In genomic region chr15:33032053-33032452, GRCh38 we compare ENCODE assay signal across 18 cellular contexts.
A peak's percentile ranks its signal among the peaks of the same experiment; 100 is the strongest.
DNase-seq lines count a peak whose midpoint lies in the region; ATAC-seq, FAIRE-seq and TF ChIP-seq lines count a peak whose summit lies in the region.
"Had no signal": no experiment of that assay in that cellular context is flagged by ENCODE, and none has a peak within 500 bp of the region (broad histone marks: within the 10 kb centered on the region; RNA-seq: fewer than 3 reads in every experiment).

No MANE protein-coding gene starts in this region.

- H3K79me1 ChIP-seq in IMR-90 (ENCODE audit: low read depth in 1 of 2, low read length in 2 of 2), result peaks cover 23 to 67% of the 10 kb centered on the region in 2 experiments

- no peak overlapping the region for H3K27ac Mint-ChIP-seq in astrocyte (ENCODE audit: unreplicated experiment)
- no peak overlapping the region for H3K27ac Mint-ChIP-seq in natural killer cell treated with Interleukin-12 subunit alpha and Interleukin-12 subunit beta and Interleukin-15 and Interleukin-18, amount 100 ng/mL, for 72 hours
- H3K27ac Mint-ChIP-seq: CD8-positive, alpha-beta T cell had no signal

- no peak overlapping the region for H2BK5ac ChIP-seq in IMR-90 (ENCODE audit: low read depth, low read length, poor library complexity, severe bottlenecking)

- no peak overlapping the region for H2AK5ac ChIP-seq in IMR-90 (ENCODE audit: low read depth, low read length)

- no peaks in the 10 kb centered on the region for H3K27me3 ChIP-seq in ACC112 (ENCODE audit: insufficient read depth, low read length)
- no peaks in the 10 kb centered on the region for H3K27me3 ChIP-seq in IMR-90 (ENCODE audit: control insufficient read depth, insufficient read depth, low read length)
- H3K27me3 ChIP-seq in astrocyte (ENCODE audit: insufficient read depth, low read length), result no peaks in the 10 kb centered on the region
- H3K27me3 ChIP-seq: BLaER1, Peyer's patch had no signal

- no peak overlapping the region for H2BK15ac ChIP-seq in IMR-90 (ENCODE audit: low read depth, low read length)

- H2BK120ac ChIP-seq in IMR-90 (ENCODE audit: low read depth, low read length), result no peak overlapping the region

- H3K4me1 ChIP-seq in ACC112 (ENCODE audit: control insufficient read depth, insufficient read depth, low read length, unreplicated experiment) (peaks cover 17% of the 10 kb centered on the region), IMR-90 (ENCODE audit: control insufficient read depth, insufficient read depth, low read length) (peaks cover 12% of the 10 kb centered on the region), astrocyte (ENCODE audit: insufficient read depth, low read length) (peaks cover 8% of the 10 kb centered on the region)
- H3K4me1 ChIP-seq: BLaER1 had no signal

- no peak overlapping the region for H3K23ac ChIP-seq in IMR-90 (ENCODE audit: low read depth, low read length)

- H4K20me1 ChIP-seq in IMR-90 (ENCODE audit: insufficient read depth, low read length), result peaks cover 61% of the 10 kb centered on the region; the same call in 1 of the 2 replicates
- H4K20me1 ChIP-seq in astrocyte (ENCODE audit: insufficient read depth, low read length), result no peaks in the 10 kb centered on the region
- H4K20me1 ChIP-seq: BLaER1 had no signal

- CTCF ChIA-PET in IMR-90 (lab: Yijun Ruan, JAX), result no interaction called here

- peaks cover 2% of the 10 kb centered on the region for H3K36me3 Mint-ChIP-seq in astrocyte (ENCODE audit: low read depth, unreplicated experiment)
- no peaks in the 10 kb centered on the region for H3K36me3 Mint-ChIP-seq in natural killer cell treated with Interleukin-12 subunit alpha and Interleukin-12 subunit beta and Interleukin-15 and Interleukin-18, amount 100 ng/mL, for 72 hours
- H3K36me3 Mint-ChIP-seq: CD8-positive, alpha-beta T cell had no signal

- TF ChIP-seq CTCF in IMR-90 (conservative IDR thresholded peaks at IDR 0.05; ENCODE audit: low read depth, low read length), result no peak
- no peak for TF ChIP-seq CTCF in astrocyte (IDR thresholded peaks at IDR 0.05; ENCODE audit: insufficient read depth, low read depth, low read length)

- H3K9me1 ChIP-seq in IMR-90 (ENCODE audit: insufficient read depth, low read length), result peaks cover 11% of the 10 kb centered on the region; the same call in 1 of the 2 replicates

- dilution Hi-C loops in IMR-90 (cut with HindIII; ENCODE audit: low sequenced_read_pairs, unreplicated experiment), result no loop called here

- H3K79me2 ChIP-seq in ACC112 (ENCODE audit: control insufficient read depth, insufficient read depth, low read length, unreplicated experiment), result no peaks in the 10 kb centered on the region
- no peaks in the 10 kb centered on the region for H3K79me2 ChIP-seq in astrocyte (ENCODE audit: insufficient read depth, low read length)

- no TSS peak for BruUV-seq in IMR-90 (replicated peaks; lab: Mats Ljungman, UMichigan)

- peaks cover 17% of the 10 kb centered on the region for H3K4me1 Mint-ChIP-seq in astrocyte (ENCODE audit: low read depth, unreplicated experiment)
- H3K4me1 Mint-ChIP-seq in natural killer cell treated with Interleukin-12 subunit alpha and Interleukin-12 subunit beta and Interleukin-15 and Interleukin-18, amount 100 ng/mL, for 72 hours (ENCODE audit: low read depth in 2 of 2), result peaks cover 0 to 10% of the 10 kb centered on the region in 2 donors

- H3K9me3 Mint-ChIP-seq in astrocyte (ENCODE audit: unreplicated experiment), result peaks cover 5% of the 10 kb centered on the region
- H3K9me3 Mint-ChIP-seq in natural killer cell treated with Interleukin-12 subunit alpha and Interleukin-12 subunit beta and Interleukin-15 and Interleukin-18, amount 100 ng/mL, for 72 hours, result no peaks in the 10 kb centered on the region
- H3K9me3 Mint-ChIP-seq: CD8-positive, alpha-beta T cell had no signal

- DNase-seq in IMR-90, result peak; percentile 53
- DNase-seq in astrocyte (ENCODE audit: low read depth), result peak; percentile 44
- peak; percentile 38 for DNase-seq in iris pigment epithelial cell (ENCODE audit: low read depth)
- no peak for DNase-seq in natural killer cell treated with Interleukin-12 subunit alpha and Interleukin-12 subunit beta and Interleukin-15 and Interleukin-18, amount 100 ng/mL, for 72 hours (ENCODE audit: low spot score)
- no peak for DNase-seq in NCI-H82 (lab: John Stamatoyannopoulos, UW)
- no peak for DNase-seq in NCI-H69 (lab: John Stamatoyannopoulos, UW)
- DNase-seq: CD8-positive, alpha-beta T cell; GF-D8; NCI-H1436; NCI-H2029; NCI-H446 treated with DMSO at 0.1 percent for 48 hours; NCI-H748 treated with DMSO at 0.1 percent for 48 hours; Peyer's patch had no signal

- H3K4me3 ChIP-seq in ACC112 (ENCODE audit: low read depth, low read length) (no peak overlapping the region), IMR-90 (ENCODE audit: insufficient read depth, low read depth, low read length) (no peak overlapping the region), astrocyte (ENCODE audit: insufficient read depth, low read depth, low read length) (no peak overlapping the region)
- H3K4me3 ChIP-seq: BLaER1, Peyer's patch had no signal

- TF ChIP-seq RAD21 in IMR-90 (IDR thresholded peaks at IDR 0.05; ENCODE audit: low read length), result no peak

- no peak overlapping the region for H2AFZ ChIP-seq in ACC112 (ENCODE audit: low read length, unreplicated experiment)
- H2AFZ ChIP-seq in IMR-90 (replicated peaks; ENCODE audit: low read length, poor library complexity), result no peak overlapping the region
- H2AFZ ChIP-seq in astrocyte (ENCODE audit: low read depth, low read length), result no peak overlapping the region

- no peak overlapping the region for H3K18ac ChIP-seq in IMR-90 (ENCODE audit: low read depth, low read length)

- H3K27ac ChIP-seq in ACC112 (ENCODE audit: low read depth, low read length) (peak overlapping the region; percentile 10; the same call in 1 of the 2 replicates), IMR-90 (ENCODE audit: insufficient read depth, low read length) (no peak overlapping the region), astrocyte (ENCODE audit: low read depth, low read length) (no peak overlapping the region)
- H3K27ac ChIP-seq: BLaER1, Peyer's patch had no signal

- POLR2A ChIA-PET in IMR-90 (lab: Charles Lee; ENCODE audit: unreplicated experiment), result no interaction called here

- H3K14ac ChIP-seq in IMR-90 (replicated peaks; ENCODE audit: low read depth, low read length), result no peak overlapping the region

- H2BK20ac ChIP-seq in IMR-90 (ENCODE audit: low read depth, low read length), result no peak overlapping the region

- intact Hi-C loops in IMR-90 (cut with micrococcal nuclease), result no loop called here

- H3K9me3 ChIP-seq in IMR-90 (ENCODE audit: control insufficient read depth, insufficient read depth, low read length) (no peaks in the 10 kb centered on the region), astrocyte (ENCODE audit: insufficient read depth, low read depth, low read length) (no peaks in the 10 kb centered on the region)
- H3K9me3 ChIP-seq: BLaER1, Peyer's patch had no signal

- no peak overlapping the region for H3K4ac ChIP-seq in IMR-90 (ENCODE audit: low read depth, low read length)

- no peak overlapping the region for H3K9ac ChIP-seq in IMR-90 (ENCODE audit: low read depth, low read length)
- no peak overlapping the region for H3K9ac ChIP-seq in astrocyte (ENCODE audit: low read length)
- H3K9ac ChIP-seq: BLaER1 had no signal

- no CpG with 5 or more reads among the region's 4 CpGs for WGBS in IMR-90 (ENCODE audit: extremely low coverage in 2 of 2, insufficient read length in 1 of 2), 2 experiments

- no peaks in the 10 kb centered on the region for H3K27me3 Mint-ChIP-seq in astrocyte (ENCODE audit: low read depth, unreplicated experiment)
- peaks cover 5 to 14% of the 10 kb centered on the region in 2 donors for H3K27me3 Mint-ChIP-seq in natural killer cell treated with Interleukin-12 subunit alpha and Interleukin-12 subunit beta and Interleukin-15 and Interleukin-18, amount 100 ng/mL, for 72 hours

- no peak overlapping the region for H3K4me3 Mint-ChIP-seq in astrocyte (ENCODE audit: unreplicated experiment)
- no peak overlapping the region for H3K4me3 Mint-ChIP-seq in natural killer cell treated with Interleukin-12 subunit alpha and Interleukin-12 subunit beta and Interleukin-15 and Interleukin-18, amount 100 ng/mL, for 72 hours
- H3K4me3 Mint-ChIP-seq: CD8-positive, alpha-beta T cell had no signal

- no peak for ATAC-seq in IMR-90 (ENCODE audit: low read depth)
- no peak for ATAC-seq in HG02678 (IDR thresholded peaks at IDR 0.05; ENCODE audit: unreplicated experiment)
- no peak for ATAC-seq in natural killer cell treated with Interleukin-12 subunit alpha and Interleukin-12 subunit beta and Interleukin-15 and Interleukin-18, amount 100 ng/mL, for 72 hours
- ATAC-seq: CD8-positive, alpha-beta T cell had no signal

- no peak overlapping the region for H4K8ac ChIP-seq in IMR-90 (ENCODE audit: low read depth in 2 of 2, low read length in 2 of 2)

- no peak overlapping the region for H3K56ac ChIP-seq in IMR-90 (ENCODE audit: extremely low read depth, insufficient read depth, low read length)

- no peak overlapping the region for H4K5ac ChIP-seq in IMR-90 (ENCODE audit: low read depth, low read length)

- H3K4me2 ChIP-seq in IMR-90 (ENCODE audit: low read depth, low read length) (peak overlapping the region; percentile 29; the same call in 1 of the 2 replicates), astrocyte (ENCODE audit: low read length) (peak overlapping the region; percentile 33)
- H3K4me2 ChIP-seq: BLaER1 had no signal

- in situ Hi-C loops in IMR-90 (cut with MboI; ENCODE audit: low sequenced_read_pairs), result no loop called here

- TF ChIP-seq POLR2A in IMR-90 (IDR thresholded peaks at IDR 0.05; ENCODE audit: low read depth, low read length), result no peak

- no peak overlapping the region for H2AK9ac ChIP-seq in IMR-90 (replicated peaks; ENCODE audit: low read depth, low read length, poor library complexity)

- FAIRE-seq in astrocyte (lab: Jason Lieb, UNC), result no peak
- FAIRE-seq: GM12891, GM18507 had no signal

- H3K36me3 ChIP-seq in ACC112 (ENCODE audit: insufficient read depth, low read length) (no peaks in the 10 kb centered on the region), IMR-90 (ENCODE audit: control insufficient read depth, insufficient read depth, low read length) (no peaks in the 10 kb centered on the region), astrocyte (ENCODE audit: insufficient read depth, low read length) (no peaks in the 10 kb centered on the region)
- H3K36me3 ChIP-seq: BLaER1, Peyer's patch had no signal

- H4K91ac ChIP-seq in IMR-90 (ENCODE audit: insufficient read depth, low read depth, low read length), result no peak overlapping the region

TF ChIP-seq in IMR-90, 13 proteins besides CTCF, POLR2A, EP300 and RAD21:
- TF ChIP-seq RFX5 (IDR thresholded peaks at IDR 0.05; ENCODE audit: low read depth, low read length), result no peak
- TF ChIP-seq MAZ (IDR thresholded peaks at IDR 0.05; ENCODE audit: borderline replicate concordance, low read depth, low read length), result no peak
- no peak for TF ChIP-seq MXI1 (IDR thresholded peaks at IDR 0.05; ENCODE audit: borderline replicate concordance, low read depth, low read length)
- no peak for TF ChIP-seq BHLHE40 (IDR thresholded peaks at IDR 0.05; ENCODE audit: low read depth, low read length)

Comparison
In these comparisons a context has a peak if more than half of its experiments do, and no peak if none do; other contexts are left out.
1. DNase-seq: peak in IMR-90 (single experiment), astrocyte (single experiment) and iris pigment epithelial cell (single experiment); none in natural killer cell treated with Interleukin-12 subunit alpha and Interleukin-12 subunit beta and Interleukin-15 and Interleukin-18, amount 100 ng/mL, for 72 hours (single experiment), NCI-H82 (single experiment) and NCI-H69 (single experiment).